8 cellular contexts compared by ENCODE assay signal in the genomic region with DNA sequence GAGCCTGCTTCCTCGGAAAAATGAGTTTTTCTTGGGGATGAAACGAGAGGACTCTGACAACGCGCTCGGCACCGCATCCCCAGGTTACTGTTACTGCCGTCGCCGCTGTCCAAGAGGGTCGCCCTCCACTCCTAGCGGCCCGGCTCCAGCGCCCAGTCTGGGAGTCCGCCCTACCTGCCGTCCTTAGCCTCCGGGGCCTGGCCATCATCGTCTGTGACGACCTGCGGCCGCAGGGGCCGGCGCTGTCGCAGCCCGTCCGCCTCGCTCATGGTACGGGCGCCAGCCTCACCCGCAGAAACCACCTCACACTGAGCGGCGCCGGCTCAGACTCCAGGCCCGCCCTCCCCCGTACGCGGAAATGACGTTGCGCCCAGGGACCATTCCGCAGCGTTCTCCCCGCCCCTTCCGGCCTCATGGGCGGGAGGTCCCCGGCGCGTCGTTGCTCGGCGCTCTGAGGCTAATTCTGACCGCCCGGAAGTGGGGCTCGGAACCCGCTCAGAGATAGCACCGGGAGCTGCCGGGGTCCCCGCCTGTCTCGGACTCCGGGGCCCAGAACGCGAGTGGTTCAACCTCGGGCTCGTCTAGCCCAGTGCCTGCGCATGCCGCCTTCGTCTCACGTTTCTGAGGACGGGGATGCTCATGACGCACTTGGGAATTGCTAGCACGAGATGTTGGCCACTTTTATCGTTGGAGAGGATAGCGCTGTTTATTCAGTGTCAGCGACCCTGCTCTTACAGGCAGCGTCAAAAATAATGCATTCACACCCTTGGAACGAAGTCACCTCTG. TPM values are rescaled to one million over a fixed set of nuclear protein-coding genes. Genes with fewer than 3 reads are reported as not detected.
DNase-seq lines count a peak whose midpoint lies in the region; ATAC-seq and TF ChIP-seq lines count a peak whose summit lies in the region.

A gene with protein sequence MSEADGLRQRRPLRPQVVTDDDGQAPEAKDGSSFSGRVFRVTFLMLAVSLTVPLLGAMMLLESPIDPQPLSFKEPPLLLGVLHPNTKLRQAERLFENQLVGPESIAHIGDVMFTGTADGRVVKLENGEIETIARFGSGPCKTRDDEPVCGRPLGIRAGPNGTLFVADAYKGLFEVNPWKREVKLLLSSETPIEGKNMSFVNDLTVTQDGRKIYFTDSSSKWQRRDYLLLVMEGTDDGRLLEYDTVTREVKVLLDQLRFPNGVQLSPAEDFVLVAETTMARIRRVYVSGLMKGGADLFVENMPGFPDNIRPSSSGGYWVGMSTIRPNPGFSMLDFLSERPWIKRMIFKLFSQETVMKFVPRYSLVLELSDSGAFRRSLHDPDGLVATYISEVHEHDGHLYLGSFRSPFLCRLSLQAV (minus strand): TSS at position 332 of the 786 bp plus-strand sequence. CDS start 63 bp downstream, at position 269.

- H4K5ac ChIP-seq in mesendoderm (ENCODE audit: low read length) = peak within 1 kb of the TSS; percentile 98

- H3K9ac ChIP-seq in endocrine pancreas (ENCODE audit: control insufficient read depth, insufficient read depth, low read length) = peak within 1 kb of the TSS; percentile 86
- H3K9ac ChIP-seq in mesendoderm (ENCODE audit: low read length) = peak within 1 kb of the TSS; percentile 96

- DNase-seq in Caco-2 (peak; percentile 92 to 96), HT-29 (ENCODE audit: low spot score) (peak; percentile 94), NOMO-1 treated with DMSO at 0.1 percent for 48 hours (lab: John Stamatoyannopoulos, UW; ENCODE audit: unreplicated experiment) (peak; percentile 88), mesendoderm (peak; percentile 95)
- peak; percentile 96 for DNase-seq in activated CD8-positive, alpha-beta memory T cell treated with anti-CD3 and anti-CD28 coated beads, Interleukin-2, amount 10 ng/mL, durations not matched to agents 7 days and 5 days
- peak; percentile 95 for DNase-seq in stimulated activated CD8-positive, alpha-beta memory T cell treated with anti-CD3 and anti-CD28 coated beads, Interleukin-15, amount 100 ng/mL, for 1 hour (ENCODE audit: low read depth)

- H3K79me1 ChIP-seq in mesendoderm (ENCODE audit: low read length) = peaks cover 13% of the 10 kb centered on the region

- no peak within 1 kb of the TSS for H2AK5ac ChIP-seq in mesendoderm (ENCODE audit: low read length)

- POLR2A ChIA-PET in Caco-2 (lab: Charles Lee) = interaction anchor here (0.6 to 1.0 kb wide), 2 partner anchors 39 to 66 kb away, joined by 3 read pairs; no protein-coding TSS in a partner anchor

- H3K4me1 Mint-ChIP-seq in Caco-2 (ENCODE audit: low read depth, unreplicated experiment) = peaks cover 35% of the 10 kb centered on the region
- H3K4me1 Mint-ChIP-seq in activated CD8-positive, alpha-beta memory T cell treated with anti-CD3 and anti-CD28 coated beads, Interleukin-2, amount 10 ng/mL, durations not matched to agents 7 days and 5 days = peaks cover 50% of the 10 kb centered on the region

- peak within 1 kb of the TSS; percentile 95 for H3K27ac Mint-ChIP-seq in Caco-2 (ENCODE audit: unreplicated experiment)
- peak within 1 kb of the TSS; percentile 93 for H3K27ac Mint-ChIP-seq in activated CD8-positive, alpha-beta memory T cell treated with anti-CD3 and anti-CD28 coated beads, Interleukin-2, amount 10 ng/mL, durations not matched to agents 7 days and 5 days

- ATAC-seq in GM21360 (IDR thresholded peaks at IDR 0.05; ENCODE audit: unreplicated experiment) = peak; percentile 94
- ATAC-seq in activated CD8-positive, alpha-beta memory T cell treated with anti-CD3 and anti-CD28 coated beads, Interleukin-2, amount 10 ng/mL, durations not matched to agents 7 days and 5 days = peak; percentile 95

- H3K27me3 Mint-ChIP-seq in Caco-2 (ENCODE audit: insufficient read depth, unreplicated experiment) = no peaks in the 10 kb centered on the region
- H3K27me3 Mint-ChIP-seq in activated CD8-positive, alpha-beta memory T cell treated with anti-CD3 and anti-CD28 coated beads, Interleukin-2, amount 10 ng/mL, durations not matched to agents 7 days and 5 days = no peaks in the 10 kb centered on the region

- no TSS peak for BruUV-seq in Caco-2 (replicated peaks; lab: Mats Ljungman, UMichigan)

- no CpG with 5 or more reads among the region's 74 CpGs for whole genome bisulfite sequencing in mesendoderm (ENCODE audit: extremely low coverage, insufficient coverage, low lambda C conversion rate)

- no peak within 1 kb of the TSS for H4K8ac ChIP-seq in mesendoderm (ENCODE audit: low read depth, low read length)

- peak within 1 kb of the TSS; percentile 56 for H2BK5ac ChIP-seq in mesendoderm (ENCODE audit: low read length)

- peak within 1 kb of the TSS; percentile 93 for H3K4me3 Mint-ChIP-seq in Caco-2 (ENCODE audit: unreplicated experiment)
- peak within 1 kb of the TSS; percentile 98 for H3K4me3 Mint-ChIP-seq in activated CD8-positive, alpha-beta memory T cell treated with anti-CD3 and anti-CD28 coated beads, Interleukin-2, amount 10 ng/mL, durations not matched to agents 7 days and 5 days

- H2BK15ac ChIP-seq in mesendoderm (replicated peaks; ENCODE audit: low read depth) = no peak within 1 kb of the TSS

- no peaks in the 10 kb centered on the region for H3K9me3 Mint-ChIP-seq in Caco-2 (ENCODE audit: unreplicated experiment)
- no peaks in the 10 kb centered on the region for H3K9me3 Mint-ChIP-seq in activated CD8-positive, alpha-beta memory T cell treated with anti-CD3 and anti-CD28 coated beads, Interleukin-2, amount 10 ng/mL, durations not matched to agents 7 days and 5 days (ENCODE audit: low read depth)

- H3K18ac ChIP-seq in mesendoderm (ENCODE audit: low read length) = peak within 1 kb of the TSS; percentile 35

- H3K27ac ChIP-seq in mesendoderm (ENCODE audit: low read depth, low read length) = no peak within 1 kb of the TSS

- H3K4ac ChIP-seq in mesendoderm (ENCODE audit: low read depth, low read length) = peak within 1 kb of the TSS; percentile 17

- peak within 1 kb of the TSS; percentile 99 for H3K56ac ChIP-seq in mesendoderm (ENCODE audit: low read length)

- H3K4me1 ChIP-seq in Caco-2 = peaks cover 34% of the 10 kb centered on the region
- peaks cover 6% of the 10 kb centered on the region for H3K4me1 ChIP-seq in endocrine pancreas (ENCODE audit: control insufficient read depth, insufficient read depth, low read length)
- no peaks in the 10 kb centered on the region for H3K4me1 ChIP-seq in mesendoderm (ENCODE audit: control insufficient read depth, low read depth, low read length)

- H3K4me2 ChIP-seq in mesendoderm (ENCODE audit: low read length) = peak within 1 kb of the TSS; percentile 95

- H3K36me3 ChIP-seq in Caco-2 (ENCODE audit: control insufficient read depth, insufficient read depth, low read length) (no peaks in the 10 kb centered on the region), endocrine pancreas (ENCODE audit: control insufficient read depth, insufficient read depth, low read length) (no peaks in the 10 kb centered on the region), mesendoderm (ENCODE audit: control insufficient read depth, insufficient read depth, low read length) (no peaks in the 10 kb centered on the region)

- peaks cover 24% of the 10 kb centered on the region for H3K36me3 Mint-ChIP-seq in Caco-2 (ENCODE audit: insufficient read depth, unreplicated experiment)
- H3K36me3 Mint-ChIP-seq in activated CD8-positive, alpha-beta memory T cell treated with anti-CD3 and anti-CD28 coated beads, Interleukin-2, amount 10 ng/mL, durations not matched to agents 7 days and 5 days = peaks cover 18% of the 10 kb centered on the region

- CTCF ChIA-PET in Caco-2 (lab: Charles Lee) = interaction anchor here (1.2 to 4.3 kb wide), 4 partner anchors 25 to 255 kb away, joined by 3 to 44 read pairs (median 4); a partner anchor contains a TSS
- CTCF ChIA-PET in activated CD8-positive, alpha-beta memory T cell treated with anti-CD3 and anti-CD28 coated beads, Interleukin-2, amount 10 ng/mL, durations not matched to agents 7 days and 5 days (lab: Charles Lee) = interaction anchor here (1.1 to 5.5 kb wide), 4 partner anchors 16 to 407 kb away, joined by 3 to 128 read pairs (median 8); a partner anchor contains a TSS

- TF ChIP-seq CTCF in Caco-2 (IDR thresholded peaks at IDR 0.05; ENCODE audit: insufficient read depth in 1 of 2, low read depth in 1 of 2, low read length in 1 of 2, severe bottlenecking in 1 of 2, unreplicated experiment in 1 of 2) = no peak

- peak within 1 kb of the TSS; percentile 91 for H3K23ac ChIP-seq in mesendoderm (ENCODE audit: low read length)

- H2BK120ac ChIP-seq in mesendoderm (ENCODE audit: low read depth, low read length) = no peak within 1 kb of the TSS

- H3K27me3 ChIP-seq in Caco-2 (replicated peaks; ENCODE audit: control insufficient read depth, insufficient read depth, low read length) = no peaks in the 10 kb centered on the region
- H3K27me3 ChIP-seq in endocrine pancreas (ENCODE audit: control insufficient read depth, insufficient read depth, low read length) = no peaks in the 10 kb centered on the region
- no peaks in the 10 kb centered on the region for H3K27me3 ChIP-seq in mesendoderm (ENCODE audit: insufficient read depth, low read length, poor library complexity)

- H3K9me3 ChIP-seq in Caco-2 (no peaks in the 10 kb centered on the region), endocrine pancreas (ENCODE audit: control insufficient read depth, low read length) (no peaks in the 10 kb centered on the region)

- H3K79me2 ChIP-seq in mesendoderm (ENCODE audit: control insufficient read depth, insufficient read depth, low read length) = peaks cover 11% of the 10 kb centered on the region

- peak within 1 kb of the TSS; percentile 78 for H3K4me3 ChIP-seq in Caco-2 (ENCODE audit: low read depth, low read length)
- H3K4me3 ChIP-seq in endocrine pancreas (ENCODE audit: control insufficient read depth, insufficient read depth, low read length) = peak within 1 kb of the TSS; percentile 85
- peak within 1 kb of the TSS; percentile 93 for H3K4me3 ChIP-seq in mesendoderm (ENCODE audit: low read length)

- intact Hi-C loops in Caco-2 (cut with micrococcal nuclease; ENCODE audit: unreplicated experiment) = loop anchor here (1.0 to 10.0 kb wide), 3 partner anchors 62 to 412 kb away; a partner anchor contains a TSS

RNA-seq across cellular contexts. Expression of the gene that starts here (rescaled TPM):
- 119 and 138 TPM in 2 replicates for total RNA-seq in Caco-2 (2022)
- 92.6 and 93.8 TPM in 2 replicates for total RNA-seq in HT-29 (2014; rRNA removed; shearing (Covaris generic))
- total RNA-seq in activated CD8-positive, alpha-beta memory T cell treated with anti-CD3 and anti-CD28 coated beads, Interleukin-2, amount 10 ng/mL, durations not matched to agents 7 days and 5 days = 10 to 100 TPM; 47.5 to 56.0 TPM
- 39.6 TPM for polyA plus RNA-seq in mesendoderm (2013, experiment 1 of 2)
- 38.0 TPM for polyA plus RNA-seq in mesendoderm (2013, experiment 2 of 2)
